In genomic region chr20:34709836-34710567, GRCh38 we compare ENCODE assay signal across 8 cellular contexts. TPM values are rescaled to one million over a fixed set of nuclear protein-coding genes. Genes with fewer than 3 reads are reported as not detected.
DNase-seq lines count a peak whose midpoint lies in the region; ATAC-seq and TF ChIP-seq lines count a peak whose summit lies in the region.

No MANE protein-coding gene starts in this region.

- ATAC-seq in CD8-positive, alpha-beta T cell, result peak; percentile 28
- ATAC-seq in GM18873 (IDR thresholded peaks at IDR 0.05; ENCODE audit: low FRiP score, unreplicated experiment), result peak; percentile 43
- peak; percentile 36 for ATAC-seq in HG03139 (IDR thresholded peaks at IDR 0.05; ENCODE audit: unreplicated experiment)

- no peaks in the 10 kb centered on the region for H3K36me3 ChIP-seq in CD8-positive, alpha-beta T cell (ENCODE audit: insufficient read depth, low read length)
- no peaks in the 10 kb centered on the region for H3K36me3 ChIP-seq in hepatocyte (replicated peaks; ENCODE audit: insufficient read depth, low read depth)

- H3K4me3 Mint-ChIP-seq in CD8-positive, alpha-beta T cell, result peak overlapping the region; percentile 88

- H3K9me3 ChIP-seq in CD8-positive, alpha-beta T cell (ENCODE audit: low read length), result no peaks in the 10 kb centered on the region
- H3K9me3 ChIP-seq in hepatocyte (ENCODE audit: low read depth), result no peaks in the 10 kb centered on the region

- POLR2A ChIA-PET in CD8-positive, alpha-beta T cell (lab: Charles Lee), result interaction anchor here (0.9 to 3.2 kb wide), 2 partner anchors 18 to 33 kb away, joined by 3 to 8 read pairs; partner anchors contain the start of gene PIGU

- no peaks in the 10 kb centered on the region for H3K9me3 Mint-ChIP-seq in CD8-positive, alpha-beta T cell

- H3K27me3 ChIP-seq in CD8-positive, alpha-beta T cell (ENCODE audit: insufficient read depth, low read length), result no peaks in the 10 kb centered on the region
- no peaks in the 10 kb centered on the region for H3K27me3 ChIP-seq in hepatocyte

- peaks cover 16% of the 10 kb centered on the region for H3K4me1 Mint-ChIP-seq in CD8-positive, alpha-beta T cell (ENCODE audit: low read depth)

- peak overlapping the region; percentile 65 for H3K27ac ChIP-seq in CD8-positive, alpha-beta T cell (ENCODE audit: low read depth, low read length)
- peak overlapping the region; percentile 86 for H3K27ac ChIP-seq in hepatocyte

- peak overlapping the region; percentile 98 for H3K4me3 ChIP-seq in CD8-positive, alpha-beta T cell (ENCODE audit: low read depth, low read length)
- peak overlapping the region; percentile 87 for H3K4me3 ChIP-seq in hepatocyte

- DNase-seq in CD8-positive, alpha-beta T cell, result peak in 4 of 7 experiments; percentile 54 to 75 (median 63)
- peak; percentile 86 for DNase-seq in NCI-H526 treated with DMSO at 0.1 percent for 48 hours (lab: John Stamatoyannopoulos, UW)
- peak in 46 of 56 donors; percentile 42 to 94 (median 76) for DNase-seq in amygdala (lab: John Stamatoyannopoulos, UW)
- DNase-seq in hepatocyte (ENCODE audit: low spot score), result peak; percentile 87
- peak; percentile 35 for DNase-seq in renal cortical epithelial cell (ENCODE audit: low read depth)
- no peak for DNase-seq in mesenteric fat pad (ENCODE audit: low spot score)

- no peaks in the 10 kb centered on the region for H3K79me2 ChIP-seq in hepatocyte

- CTCF ChIA-PET in CD8-positive, alpha-beta T cell (lab: Charles Lee), result interaction anchor here (0.9 to 1.4 kb wide), 5 partner anchors 31 to 397 kb away, joined by 3 to 5 read pairs (median 3); partner anchors contain the start of gene DYNLRB1

- H3K36me3 Mint-ChIP-seq in CD8-positive, alpha-beta T cell, result peaks cover 16% of the 10 kb centered on the region

- peaks cover 8% of the 10 kb centered on the region for H3K4me1 ChIP-seq in CD8-positive, alpha-beta T cell (ENCODE audit: insufficient read depth, low read length)
- H3K4me1 ChIP-seq in hepatocyte (ENCODE audit: insufficient read depth), result peaks cover 17% of the 10 kb centered on the region

- peak overlapping the region; percentile 67 for H2AFZ ChIP-seq in hepatocyte

- H3K27me3 Mint-ChIP-seq in CD8-positive, alpha-beta T cell (ENCODE audit: low read depth), result no peaks in the 10 kb centered on the region

- intact Hi-C loops in CD8-positive, alpha-beta T cell (cut with DNase I, micrococcal nuclease), result loop anchor here (1.0 to 10.0 kb wide), 8 partner anchors 33 to 715 kb away; partner anchors contain the start of genes MAP1LC3A (in 2 of the 2), PIGU (in 2 of the 2), AHCY (in 1 of the 2) and ITCH (in 1 of the 2)

- WGBS in hepatocyte (ENCODE audit: low lambda C conversion rate, missing lambda C conversion rate), result 6% methylated on average over 59 of the region's 61 CpGs

- H4K20me1 ChIP-seq in hepatocyte (ENCODE audit: insufficient read depth, poor library complexity, severe bottlenecking), result peaks cover 8% of the 10 kb centered on the region

- peak overlapping the region; percentile 93 for H3K27ac Mint-ChIP-seq in CD8-positive, alpha-beta T cell

- peak overlapping the region; percentile 92 for H3K4me2 ChIP-seq in hepatocyte

- no peaks in the 10 kb centered on the region for H3K9me2 ChIP-seq in hepatocyte (replicated peaks; ENCODE audit: insufficient read depth)

- TF ChIP-seq CTCF in CD8-positive, alpha-beta T cell (IDR thresholded peaks at IDR 0.05), result no peak
- peak; percentile 48 for TF ChIP-seq CTCF in hepatocyte (IDR thresholded peaks at IDR 0.05; ENCODE audit: poor library complexity)

RNA-seq across cellular contexts. Expression of gene TP53INP2, which starts 5.9 kb away (rescaled TPM):
- total RNA-seq in CD8-positive, alpha-beta T cell, result 100 to 1,000 TPM; 101 to 103 TPM
- 4.9 and 8.6 TPM in 2 replicates for total RNA-seq in hepatocyte
- polyA plus RNA-seq in hepatocyte, result 8.4 and 10.6 TPM in 2 replicates
- 5.4 and 10.9 TPM in 2 replicates for total RNA-seq in renal cortical epithelial cell
- 16.8 TPM for total RNA-seq in mesenteric fat pad

RNA-seq across cellular contexts. Expression of gene PIGU, which starts 33.1 kb away (rescaled TPM):
- 1 to 10 TPM; 3.3 to 5.2 TPM for total RNA-seq in CD8-positive, alpha-beta T cell
- total RNA-seq in hepatocyte, result 19.3 and 26.1 TPM in 2 replicates
- 31.5 and 32.7 TPM in 2 replicates for polyA plus RNA-seq in hepatocyte
- total RNA-seq in renal cortical epithelial cell, result 6.6 and 9.7 TPM in 2 replicates
- total RNA-seq in mesenteric fat pad, result 11.7 TPM
